Comparison of ENCODE assay signal across 9 cellular contexts in the genomic region with DNA sequence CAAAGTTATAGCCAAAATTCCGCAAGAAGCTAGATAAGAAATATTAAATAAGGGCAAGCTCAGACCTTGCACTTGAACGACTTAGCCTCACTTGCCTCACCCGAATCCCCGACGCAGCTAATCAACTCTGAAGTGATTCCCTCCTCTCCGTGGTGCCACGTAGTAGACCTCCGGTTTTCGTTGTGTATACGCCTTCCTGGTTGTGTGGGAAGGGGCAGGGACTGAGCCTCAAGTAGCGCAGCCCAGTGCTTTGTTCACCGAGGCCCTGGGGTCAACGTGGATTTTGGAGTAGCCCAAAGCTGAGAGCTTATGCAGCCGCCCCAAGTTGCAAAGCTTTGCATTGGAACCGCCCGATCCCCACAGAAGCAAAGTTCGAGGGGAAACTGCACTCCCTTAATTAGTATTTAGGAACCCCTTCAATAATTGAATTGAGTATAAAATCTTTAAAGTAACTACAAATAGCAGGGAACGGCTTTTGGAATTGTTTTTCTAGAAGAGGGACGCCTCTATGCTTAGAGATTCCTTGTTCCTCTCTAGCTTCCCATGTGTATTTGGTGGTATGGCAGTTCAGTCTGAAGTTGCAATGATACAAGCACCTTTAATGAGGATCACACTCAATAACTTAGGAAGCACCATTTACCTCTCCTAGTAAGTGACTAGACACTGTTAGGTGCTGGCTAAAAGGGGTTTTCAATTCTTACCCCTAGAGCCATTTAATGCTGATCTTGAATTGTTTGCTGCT. TPM values are rescaled to one million over a fixed set of nuclear protein-coding genes. Genes with fewer than 3 reads are reported as not detected.
DNase-seq lines count a peak whose midpoint lies in the region; FAIRE-seq and TF ChIP-seq lines count a peak whose summit lies in the region.
"Had no signal": no experiment of that assay in that cellular context is flagged by ENCODE, and none has a peak within 500 bp of the region (broad histone marks: within the 10 kb centered on the region; RNA-seq: fewer than 3 reads in every experiment).

No MANE protein-coding gene starts in this region.

- no peaks in the 10 kb centered on the region for H3K79me1 ChIP-seq in mesendoderm (ENCODE audit: low read length)

- H3K27me3 ChIP-seq in cardiac muscle cell (no peaks in the 10 kb centered on the region), mesendoderm (ENCODE audit: insufficient read depth, low read length, poor library complexity) (no peaks in the 10 kb centered on the region), PC-9 (ENCODE audit: insufficient read depth, low read depth) (no peaks in the 10 kb centered on the region)

- H3K18ac ChIP-seq in mesendoderm (ENCODE audit: low read length) = peak overlapping the region; percentile 18

- DNase-seq in cardiac muscle cell (ENCODE audit: low read depth in 1 of 2, low spot score in 1 of 2) = peak; percentile 26 to 71
- DNase-seq in cardiac septum (ENCODE audit: low spot score) = no peak
- DNase-seq in cerebellar cortex (ENCODE audit: low spot score) = peak; percentile 30
- DNase-seq in mesendoderm = peak; percentile 62
- DNase-seq in urothelium cell line (ENCODE audit: low spot score) = peak; percentile 1
- no peak for DNase-seq in PC-9
- DNase-seq in COLO668 (lab: John Stamatoyannopoulos, UW; ENCODE audit: unreplicated experiment) = no peak
- DNase-seq in mucosa of gallbladder (ENCODE audit: low spot score) = no peak

- H3K4ac ChIP-seq in mesendoderm (ENCODE audit: low read depth, low read length) = no peak overlapping the region

- H4K5ac ChIP-seq in mesendoderm (ENCODE audit: low read length) = no peak overlapping the region

- H2AK5ac ChIP-seq in mesendoderm (ENCODE audit: low read length) = no peak overlapping the region

- CTCF ChIA-PET in PC-9 (lab: Charles Lee) = no interaction called here

- H3K9ac ChIP-seq in mesendoderm (ENCODE audit: low read length) = peak overlapping the region; percentile 86

- no peaks in the 10 kb centered on the region for H3F3A ChIP-seq in PC-9 (ENCODE audit: insufficient read depth, low read depth)

- BruUV-seq in PC-9 (replicated peaks; lab: Mats Ljungman, UMichigan) = no TSS peak

- peak overlapping the region; percentile 58 for H3K4me3 ChIP-seq in cardiac muscle cell
- peak overlapping the region; percentile 77 for H3K4me3 ChIP-seq in mesendoderm (ENCODE audit: low read length)
- no peak overlapping the region for H3K4me3 ChIP-seq in PC-9

- no peak overlapping the region for H3K23ac ChIP-seq in mesendoderm (ENCODE audit: low read length)

- no peak overlapping the region for H2BK15ac ChIP-seq in mesendoderm (replicated peaks; ENCODE audit: low read depth)

- H2BK5ac ChIP-seq in mesendoderm (ENCODE audit: low read length) = no peak overlapping the region

- no peak for FAIRE-seq in urothelium cell line (lab: Jason Lieb, UNC)

- H3K4me2 ChIP-seq in mesendoderm (ENCODE audit: low read length) (peak overlapping the region; percentile 36), PC-9 (no peak overlapping the region)

- TF ChIP-seq CTCF in cardiac muscle cell (IDR thresholded peaks at IDR 0.05; ENCODE audit: low read depth, low read length) (no peak), PC-9 (conservative IDR thresholded peaks at IDR 0.05) (no peak)

- no peak overlapping the region for H4K8ac ChIP-seq in mesendoderm (ENCODE audit: low read depth, low read length)

- no peaks in the 10 kb centered on the region for H4K20me1 ChIP-seq in PC-9 (ENCODE audit: insufficient read depth)

- no peaks in the 10 kb centered on the region for H3K9me2 ChIP-seq in PC-9 (ENCODE audit: insufficient read depth)

- intact Hi-C loops in cardiac septum (cut with DNase I) (no loop called here), PC-9 (cut with micrococcal nuclease; ENCODE audit: unreplicated experiment) (loop anchor here (5.0 kb wide), 1 partner anchor 1842 kb away; no protein-coding TSS in a partner anchor)

- H2BK120ac ChIP-seq in mesendoderm (ENCODE audit: low read depth, low read length) = no peak overlapping the region

- POLR2A ChIA-PET in PC-9 (lab: Charles Lee; ENCODE audit: unreplicated experiment) = no interaction called here

- no peak overlapping the region for H3K27ac ChIP-seq in cardiac muscle cell
- peak overlapping the region; percentile 62 for H3K27ac ChIP-seq in mesendoderm (ENCODE audit: low read depth, low read length)
- H3K27ac ChIP-seq in PC-9 = no peak overlapping the region
- H3K27ac ChIP-seq: HL-60 had no signal

- H3K4me1 ChIP-seq in cardiac muscle cell (ENCODE audit: low read depth) (no peaks in the 10 kb centered on the region), mesendoderm (ENCODE audit: control insufficient read depth, low read depth, low read length) (no peaks in the 10 kb centered on the region), PC-9 (replicated peaks; ENCODE audit: insufficient read depth) (no peaks in the 10 kb centered on the region)

- no peaks in the 10 kb centered on the region for H3K36me3 ChIP-seq in cardiac muscle cell
- no peaks in the 10 kb centered on the region for H3K36me3 ChIP-seq in mesendoderm (ENCODE audit: control insufficient read depth, insufficient read depth, low read length)
- H3K36me3 ChIP-seq in PC-9 (ENCODE audit: low read depth) = no peaks in the 10 kb centered on the region

- peak overlapping the region; percentile 79 for H3K56ac ChIP-seq in mesendoderm (ENCODE audit: low read length)

- no peaks in the 10 kb centered on the region for H3K9me3 ChIP-seq in cardiac muscle cell (ENCODE audit: low read depth)
- no peaks in the 10 kb centered on the region for H3K9me3 ChIP-seq in PC-9 (ENCODE audit: insufficient read depth, low read depth)

- H3K79me2 ChIP-seq in mesendoderm (ENCODE audit: control insufficient read depth, insufficient read depth, low read length) (no peaks in the 10 kb centered on the region), PC-9 (ENCODE audit: low read depth) (no peaks in the 10 kb centered on the region)

- no peak overlapping the region for H2AFZ ChIP-seq in PC-9

- WGBS in mesendoderm (ENCODE audit: extremely low coverage, insufficient coverage, low lambda C conversion rate) = no CpG with 5 or more reads among the region's 19 CpGs

RNA-seq across cellular contexts. Expression of a gene that starts 55.7 kb away (rescaled TPM):
- total RNA-seq in cardiac muscle cell = 9.4 TPM in 2 replicates
- polyA plus RNA-seq in cardiac muscle cell = 6.3 and 6.5 TPM in 2 replicates
- 191 TPM for total RNA-seq in cardiac septum
- polyA plus RNA-seq in mesendoderm (2013, experiment 1 of 2) = 12.4 TPM
- 12.3 TPM for polyA plus RNA-seq in mesendoderm (2013, experiment 2 of 2)
- total RNA-seq in PC-9 (2021) = 0.20 and 0.46 TPM in 2 replicates
- 61.2 TPM for total RNA-seq in mucosa of gallbladder

Comparison
In these comparisons a context has a peak if more than half of its experiments do, and no peak if none do; other contexts are left out.
1. DNase-seq: peak in cardiac muscle cell (2 of 2), cerebellar cortex (single experiment), mesendoderm (single experiment) and urothelium cell line (single experiment); none in cardiac septum (single experiment), PC-9 (0 of 2), COLO668 (single experiment) and mucosa of gallbladder (single experiment).